18 cellular contexts compared by ENCODE assay signal in genomic region chr4:154208424-154208823, GRCh38.
DNase-seq lines count a peak whose midpoint lies in the region; ATAC-seq and TF ChIP-seq lines count a peak whose summit lies in the region.
"Had no signal": no experiment of that assay in that cellular context is flagged by ENCODE, and none has a peak within 500 bp of the region (broad histone marks: within the 10 kb centered on the region; RNA-seq: fewer than 3 reads in every experiment).

No MANE protein-coding gene starts in this region.

- intact Hi-C loops in spleen (cut with DNase I; ENCODE audit: low total_unique reads) (no loop called here), left lung (cut with DNase I) (no loop called here)

- H3K27me3 ChIP-seq in spleen (replicated peaks in 1 of 7) (no peaks in the 10 kb centered on the region), left lung (no peaks in the 10 kb centered on the region)
- H3K27me3 ChIP-seq: ovary, tibial nerve had no signal

- DNase-seq in DMS53 (lab: John Stamatoyannopoulos, UW) (peak; percentile 9), DMS53 treated with DMSO at 0.1 percent for 48 hours (lab: John Stamatoyannopoulos, UW; ENCODE audit: unreplicated experiment) (no peak), NCI-H226 (peak; percentile 20), fibroblast of mammary gland (ENCODE audit: low read depth) (peak; percentile 59), spleen (peak; percentile 76), left lung (no peak)
- no peak for DNase-seq in central memory CD4-positive, alpha-beta T cell
- DNase-seq: activated CD4-positive, alpha-beta T cell treated with anti-CD3 and anti-CD28 coated beads for 4 hours; C1 segment of cervical spinal cord; DMS153; head of caudate nucleus; NCI-H146; NCI-H2227 treated with DMSO at 0.1 percent for 48 hours; ovary; SIG-M5 had no signal

- H3K36me3 ChIP-seq in spleen = no peaks in the 10 kb centered on the region
- H3K36me3 ChIP-seq in left lung = no peaks in the 10 kb centered on the region
- H3K36me3 ChIP-seq: ovary, tibial nerve had no signal

- H3K9me3 ChIP-seq in spleen (no peaks in the 10 kb centered on the region), left lung (no peaks in the 10 kb centered on the region)
- H3K9me3 ChIP-seq: ovary, tibial nerve had no signal

- WGBS in spleen, 5 donors = 62 to 80% (median 69%) methylated on average over 5 of the region's 5 CpGs

- no peak for TF ChIP-seq POLR2A in spleen (IDR thresholded peaks at IDR 0.05)

- no peak for ATAC-seq in GM19324 (IDR thresholded peaks at IDR 0.05; ENCODE audit: low FRiP score, unreplicated experiment)
- ATAC-seq in left lung = no peak

- H3K4me1 ChIP-seq in spleen (no peaks in the 10 kb centered on the region), left lung (no peaks in the 10 kb centered on the region)
- H3K4me1 ChIP-seq: tibial nerve had no signal

- peak overlapping the region in 6 of 8 donors; percentile 2 to 49 (median 24) for H3K27ac ChIP-seq in spleen
- no peak overlapping the region for H3K27ac ChIP-seq in left lung
- H3K27ac ChIP-seq: 22Rv1, ovary, tibial nerve had no signal

- no peak overlapping the region for H3K4me3 ChIP-seq in fibroblast of mammary gland (ENCODE audit: control insufficient read depth, low read depth, low read length)
- no peak overlapping the region for H3K4me3 ChIP-seq in spleen
- H3K4me3 ChIP-seq in left lung = no peak overlapping the region
- H3K4me3 ChIP-seq: ovary, tibial nerve had no signal

- no peak for TF ChIP-seq CTCF in fibroblast of mammary gland (conservative IDR thresholded peaks at IDR 0.05; ENCODE audit: control insufficient read depth, insufficient read depth, low read depth, low read length)
- no peak for TF ChIP-seq CTCF in spleen (IDR thresholded peaks at IDR 0.05 in 8 of 11, conservative IDR thresholded peaks at IDR 0.05 in 3 of 11)
- no peak for TF ChIP-seq CTCF in left lung (IDR thresholded peaks at IDR 0.05)

Comparison
In these comparisons a context has a peak if more than half of its experiments do, and no peak if none do; other contexts are left out.
1. DNase-seq: peak in DMS53 (single experiment), NCI-H226 (single experiment), fibroblast of mammary gland (single experiment) and spleen (single experiment); none in DMS53 treated with DMSO at 0.1 percent for 48 hours (single experiment), central memory CD4-positive, alpha-beta T cell (single experiment) and left lung (0 of 2).
2. H3K27ac ChIP-seq: peak in spleen (6 of 8); none in left lung (0 of 2).